Comparison of ENCODE assay signal across 28 cellular contexts in genomic region chr9:95669253-95669652, GRCh38.
"Had no signal": no experiment of that assay in that cellular context is flagged by ENCODE, and none has a peak within 500 bp of the region (broad histone marks: within the 10 kb centered on the region; RNA-seq: fewer than 3 reads in every experiment).

No MANE protein-coding gene starts in this region.

- H3K4me3 ChIP-seq: heart left ventricle, right atrium auricular region, stomach, tibial nerve had no signal

- H3K27me3 ChIP-seq: right atrium auricular region, stomach, tibial nerve had no signal

- DNase-seq: activated CD4-positive, alpha-beta memory T cell treated with anti-CD3 and anti-CD28 coated beads, Interleukin-2, amount 10 ng/mL, durations not matched to agents 7 days and 5 days; activated CD4-positive, alpha-beta T cell treated with anti-CD3 and anti-CD28 coated beads for 1 hour; activated CD4-positive, alpha-beta T cell treated with anti-CD3 and anti-CD28 coated beads, Interleukin-2, amount 10 ng/mL, durations not matched to agents 7 days and 5 days; activated naive CD8-positive, alpha-beta T cell treated with anti-CD3 and anti-CD28 coated beads, Interleukin-2, amount 50 U/mL, for 24 hours; activated T-cell treated with anti-CD3 and anti-CD28 coated beads, Interleukin-2, amount 50 U/mL, for 48 hours; amygdala; caudate nucleus; cortex of kidney; effector memory CD8-positive, alpha-beta T cell; erythroblast; heart left ventricle; hypothalamus; islet precursor cell; left ventricle myocardium superior; occipital lobe; stimulated activated CD4-positive, alpha-beta T cell treated with anti-CD3 and anti-CD28 coated beads, Interleukin-15, amount 100 ng/mL, for 24 hours; stimulated activated CD4-positive, alpha-beta T cell treated with anti-CD3 and anti-CD28 coated beads, Interleukin-2, amount 100 ng/mL, for 24 hours; stimulated activated naive B cell treated with anti-CD40 and anti-IgM and Interleukin-4, amounts not matched to agents 10 μg/mL and 1 μg/mL and 100 μg/mL, for 72 hours; stomach; T-helper 9 cell; WERI-Rb-1 had no signal

- H3K9me3 Mint-ChIP-seq: activated CD4-positive, alpha-beta memory T cell treated with anti-CD3 and anti-CD28 coated beads, Interleukin-2, amount 10 ng/mL, durations not matched to agents 7 days and 5 days; activated CD4-positive, alpha-beta T cell treated with anti-CD3 and anti-CD28 coated beads, Interleukin-2, amount 10 ng/mL, durations not matched to agents 7 days and 5 days; activated naive CD4-positive, alpha-beta T cell treated with anti-CD3 and anti-CD28 coated beads, Interleukin-2, amount 50 U/mL, for 24 hours; activated naive CD8-positive, alpha-beta T cell treated with anti-CD3 and anti-CD28 coated beads, Interleukin-2, amount 50 U/mL, for 24 hours; activated T-helper 2 cell treated with anti-CD3 and anti-CD28 coated beads, Interferon-gamma antibody, Interleukin-2, Interleukin-4, amounts not matched to agents 10 μg/mL and 5 μg/mL and 100 μg/mL, durations not matched to agents 14 hours and 24 hours and 36 hours; effector memory CD8-positive, alpha-beta T cell; T-helper 1 cell treated with Interleukin-12 subunit alpha and Interleukin-12 subunit beta and Interleukin-4 antibody, amounts not matched to agents 30 μg/mL and 1 μg/mL, for 36 hours had no signal

- H3K27ac ChIP-seq: heart left ventricle, right atrium auricular region, stomach, WERI-Rb-1 had no signal

- H3K27ac Mint-ChIP-seq: activated CD4-positive, alpha-beta memory T cell treated with anti-CD3 and anti-CD28 coated beads, Interleukin-2, amount 10 ng/mL, durations not matched to agents 7 days and 5 days; activated CD4-positive, alpha-beta T cell treated with anti-CD3 and anti-CD28 coated beads, Interleukin-2, amount 10 ng/mL, durations not matched to agents 7 days and 5 days; activated naive CD4-positive, alpha-beta T cell treated with anti-CD3 and anti-CD28 coated beads, Interleukin-2, amount 50 U/mL, for 24 hours; activated naive CD8-positive, alpha-beta T cell treated with anti-CD3 and anti-CD28 coated beads, Interleukin-2, amount 50 U/mL, for 24 hours; activated T-helper 2 cell treated with anti-CD3 and anti-CD28 coated beads, Interferon-gamma antibody, Interleukin-2, Interleukin-4, amounts not matched to agents 10 μg/mL and 5 μg/mL and 100 μg/mL, durations not matched to agents 14 hours and 24 hours and 36 hours; effector memory CD8-positive, alpha-beta T cell; nephron; stimulated activated naive B cell treated with anti-CD40 and anti-IgM and Interleukin-4, amounts not matched to agents 10 μg/mL and 1 μg/mL and 100 μg/mL, for 72 hours; T-helper 1 cell treated with Interleukin-12 subunit alpha and Interleukin-12 subunit beta and Interleukin-4 antibody, amounts not matched to agents 30 μg/mL and 1 μg/mL, for 36 hours had no signal

- H3K36me3 ChIP-seq: heart left ventricle, right atrium auricular region, stomach, tibial nerve, WERI-Rb-1 had no signal

- FAIRE-seq: TTC549 had no signal

- H3K36me3 Mint-ChIP-seq: activated naive CD4-positive, alpha-beta T cell treated with anti-CD3 and anti-CD28 coated beads, Interleukin-2, amount 50 U/mL, for 24 hours; stimulated activated naive B cell treated with anti-CD40 and anti-IgM and Interleukin-4, amounts not matched to agents 10 μg/mL and 1 μg/mL and 100 μg/mL, for 72 hours had no signal

- ATAC-seq: activated naive CD8-positive, alpha-beta T cell treated with anti-CD3 and anti-CD28 coated beads, Interleukin-2, amount 50 U/mL, for 24 hours; effector memory CD8-positive, alpha-beta T cell; heart left ventricle; left ventricle myocardium superior; stimulated activated naive B cell treated with anti-CD40 and anti-IgM and Interleukin-4, amounts not matched to agents 10 μg/mL and 1 μg/mL and 100 μg/mL, for 72 hours had no signal

- H3K4me1 ChIP-seq: heart left ventricle, right atrium auricular region had no signal

- H3K4me3 Mint-ChIP-seq: activated CD4-positive, alpha-beta memory T cell treated with anti-CD3 and anti-CD28 coated beads, Interleukin-2, amount 10 ng/mL, durations not matched to agents 7 days and 5 days; activated CD4-positive, alpha-beta T cell treated with anti-CD3 and anti-CD28 coated beads, Interleukin-2, amount 10 ng/mL, durations not matched to agents 7 days and 5 days; activated naive CD4-positive, alpha-beta T cell treated with anti-CD3 and anti-CD28 coated beads, Interleukin-2, amount 50 U/mL, for 24 hours; activated naive CD8-positive, alpha-beta T cell treated with anti-CD3 and anti-CD28 coated beads, Interleukin-2, amount 50 U/mL, for 24 hours; effector memory CD8-positive, alpha-beta T cell; nephron; stimulated activated naive B cell treated with anti-CD40 and anti-IgM and Interleukin-4, amounts not matched to agents 10 μg/mL and 1 μg/mL and 100 μg/mL, for 72 hours; T-helper 1 cell treated with Interleukin-12 subunit alpha and Interleukin-12 subunit beta and Interleukin-4 antibody, amounts not matched to agents 30 μg/mL and 1 μg/mL, for 36 hours had no signal

- H3K9me3 ChIP-seq: heart left ventricle, right atrium auricular region, stomach, tibial nerve had no signal

- H3K4me1 Mint-ChIP-seq: activated CD4-positive, alpha-beta memory T cell treated with anti-CD3 and anti-CD28 coated beads, Interleukin-2, amount 10 ng/mL, durations not matched to agents 7 days and 5 days; activated CD4-positive, alpha-beta T cell treated with anti-CD3 and anti-CD28 coated beads, Interleukin-2, amount 10 ng/mL, durations not matched to agents 7 days and 5 days; activated naive CD4-positive, alpha-beta T cell treated with anti-CD3 and anti-CD28 coated beads, Interleukin-2, amount 50 U/mL, for 24 hours; activated naive CD8-positive, alpha-beta T cell treated with anti-CD3 and anti-CD28 coated beads, Interleukin-2, amount 50 U/mL, for 24 hours; stimulated activated naive B cell treated with anti-CD40 and anti-IgM and Interleukin-4, amounts not matched to agents 10 μg/mL and 1 μg/mL and 100 μg/mL, for 72 hours had no signal
